Comparison of ENCODE assay signal across 29 cellular contexts in the genomic region with DNA sequence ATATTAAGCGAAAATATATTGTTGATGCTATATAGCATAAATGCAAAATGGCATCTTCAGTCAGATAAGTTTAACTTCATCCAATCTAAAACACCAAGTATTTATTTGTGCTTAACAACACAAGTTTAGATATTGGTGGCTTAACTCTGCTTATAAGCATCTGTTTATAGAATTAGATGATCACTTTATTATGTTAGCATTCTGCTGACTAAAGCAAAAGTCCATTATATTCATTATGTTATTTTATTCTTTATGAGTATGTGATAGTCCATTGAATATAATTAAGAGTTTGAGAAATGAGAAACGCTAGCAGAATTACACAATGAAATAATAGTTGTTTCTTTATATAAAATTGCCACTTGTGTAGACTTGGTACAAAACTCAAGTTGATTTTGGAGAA.
"Had no signal": no experiment of that assay in that cellular context is flagged by ENCODE, and none has a peak within 500 bp of the region (broad histone marks: within the 10 kb centered on the region; RNA-seq: fewer than 3 reads in every experiment).

No MANE protein-coding gene starts in this region.

- H3K9me3 ChIP-seq: ovary, psoas muscle, suprapubic skin, testis, tibial artery, transverse colon, upper lobe of right lung, uterus had no signal

- H3K36me3 ChIP-seq: neural progenitor cell, ovary, suprapubic skin, tibial artery, transverse colon, upper lobe of right lung, uterus had no signal

- H3K4me1 Mint-ChIP-seq: naive thymus-derived CD4-positive, alpha-beta T cell; natural killer cell; nephron; stimulated activated effector memory CD8-positive, alpha-beta T cell treated with anti-CD3 and anti-CD28 coated beads, Interleukin-12 subunit alpha, Interleukin-12 subunit beta, amount 100 ng/mL, for 72 hours; stimulated activated naive B cell treated with anti-CD40 and anti-IgM and Interleukin-4, amounts not matched to agents 10 μg/mL and 1 μg/mL and 100 μg/mL, for 72 hours; stimulated activated naive CD8-positive, alpha-beta T cell treated with anti-CD3 and anti-CD28 coated beads, Interleukin-15, amount 100 ng/mL, for 72 hours had no signal

- H3K27ac Mint-ChIP-seq: naive thymus-derived CD4-positive, alpha-beta T cell; natural killer cell; nephron; neural progenitor cell; progenitor cell of endocrine pancreas; stimulated activated effector memory CD8-positive, alpha-beta T cell treated with anti-CD3 and anti-CD28 coated beads, Interleukin-12 subunit alpha, Interleukin-12 subunit beta, amount 100 ng/mL, for 72 hours; stimulated activated naive B cell treated with anti-CD40 and anti-IgM and Interleukin-4, amounts not matched to agents 10 μg/mL and 1 μg/mL and 100 μg/mL, for 72 hours; stimulated activated naive CD8-positive, alpha-beta T cell treated with anti-CD3 and anti-CD28 coated beads, Interleukin-15, amount 100 ng/mL, for 72 hours; type B pancreatic cell had no signal

- H2AFZ ChIP-seq: parathyroid adenoma had no signal

- H3K79me2 ChIP-seq: parathyroid adenoma had no signal

- H3K4me3 Mint-ChIP-seq: naive thymus-derived CD4-positive, alpha-beta T cell; natural killer cell; nephron; neural progenitor cell; stimulated activated effector memory CD8-positive, alpha-beta T cell treated with anti-CD3 and anti-CD28 coated beads, Interleukin-12 subunit alpha, Interleukin-12 subunit beta, amount 100 ng/mL, for 72 hours; stimulated activated naive B cell treated with anti-CD40 and anti-IgM and Interleukin-4, amounts not matched to agents 10 μg/mL and 1 μg/mL and 100 μg/mL, for 72 hours; stimulated activated naive CD8-positive, alpha-beta T cell treated with anti-CD3 and anti-CD28 coated beads, Interleukin-15, amount 100 ng/mL, for 72 hours; type B pancreatic cell had no signal

- H3K9me3 Mint-ChIP-seq: nephron; neural progenitor cell; stimulated activated naive B cell treated with anti-CD40 and anti-IgM and Interleukin-4, amounts not matched to agents 10 μg/mL and 1 μg/mL and 100 μg/mL, for 72 hours; type B pancreatic cell had no signal

- H3K27ac ChIP-seq: neural progenitor cell, ovary, parathyroid adenoma, psoas muscle, skin epidermis, suprapubic skin, testis, tibial artery, transverse colon, upper lobe of right lung, uterus had no signal

- ATAC-seq: naive thymus-derived CD4-positive, alpha-beta T cell; natural killer cell; psoas muscle; right cardiac atrium; sciatic nerve; stimulated activated effector memory CD8-positive, alpha-beta T cell treated with anti-CD3 and anti-CD28 coated beads, Interleukin-12 subunit alpha, Interleukin-12 subunit beta, amount 100 ng/mL, for 72 hours; stimulated activated naive B cell treated with anti-CD40 and anti-IgM and Interleukin-4, amounts not matched to agents 10 μg/mL and 1 μg/mL and 100 μg/mL, for 72 hours; stimulated activated naive CD8-positive, alpha-beta T cell treated with anti-CD3 and anti-CD28 coated beads, Interleukin-15, amount 100 ng/mL, for 72 hours; stimulated activated naive CD8-positive, alpha-beta T cell treated with anti-CD3 and anti-CD28 coated beads, Interleukin-15, Interleukin-2, amounts not matched to agents 100 U/mL and 50 U/mL, for 24 hours; upper lobe of right lung had no signal

- H3K27me3 ChIP-seq: neural progenitor cell, ovary, suprapubic skin, testis, tibial artery, transverse colon, upper lobe of right lung, uterus had no signal

- H3K4me2 ChIP-seq: neural progenitor cell had no signal

- H3K36me3 Mint-ChIP-seq: naive thymus-derived CD4-positive, alpha-beta T cell; neural progenitor cell; stimulated activated effector memory CD8-positive, alpha-beta T cell treated with anti-CD3 and anti-CD28 coated beads, Interleukin-12 subunit alpha, Interleukin-12 subunit beta, amount 100 ng/mL, for 72 hours; stimulated activated naive B cell treated with anti-CD40 and anti-IgM and Interleukin-4, amounts not matched to agents 10 μg/mL and 1 μg/mL and 100 μg/mL, for 72 hours; type B pancreatic cell had no signal

- H3K9ac ChIP-seq: neural progenitor cell, parathyroid adenoma had no signal

- H3K4me1 ChIP-seq: neural progenitor cell, parathyroid adenoma, psoas muscle, suprapubic skin, testis, tibial artery, transverse colon, upper lobe of right lung, uterus had no signal

- DNase-seq: naive thymus-derived CD4-positive, alpha-beta T cell; natural killer cell; occipital lobe; ovary; posterior cingulate gyrus; psoas muscle; right cardiac atrium; stimulated activated CD4-positive, alpha-beta T cell treated with anti-CD3 and anti-CD28 coated beads, Interleukin-15, amount 100 ng/mL, for 24 hours; stimulated activated CD4-positive, alpha-beta T cell treated with anti-CD3 and anti-CD28 coated beads, Interleukin-2, amount 100 ng/mL, for 24 hours; stimulated activated CD4-positive, alpha-beta T cell treated with anti-CD3 and anti-CD28 coated beads, Interleukin-2, amount 100 ng/mL, for 48 hours; stimulated activated CD4-positive, alpha-beta T cell treated with anti-CD3 and anti-CD28 coated beads, Interleukin-4, amount 100 ng/mL, for 24 hours; stimulated activated naive B cell treated with anti-CD40 and anti-IgM and Interleukin-4, amounts not matched to agents 10 μg/mL and 1 μg/mL and 100 μg/mL, for 72 hours; stimulated activated naive CD8-positive, alpha-beta T cell treated with anti-CD3 and anti-CD28 coated beads, Interleukin-15, amount 100 ng/mL, for 72 hours; stimulated activated naive CD8-positive, alpha-beta T cell treated with anti-CD3 and anti-CD28 coated beads, Interleukin-15, Interleukin-2, amounts not matched to agents 100 U/mL and 50 U/mL, for 24 hours; substantia nigra; testis; tibial artery; transverse colon; upper lobe of right lung; uterus had no signal

- H3K4me3 ChIP-seq: neural progenitor cell, ovary, psoas muscle, skin epidermis, suprapubic skin, testis, tibial artery, transverse colon, upper lobe of right lung, uterus had no signal

- H3K27me3 Mint-ChIP-seq: naive thymus-derived CD4-positive, alpha-beta T cell; progenitor cell of endocrine pancreas; stimulated activated naive B cell treated with anti-CD40 and anti-IgM and Interleukin-4, amounts not matched to agents 10 μg/mL and 1 μg/mL and 100 μg/mL, for 72 hours; stimulated activated naive CD8-positive, alpha-beta T cell treated with anti-CD3 and anti-CD28 coated beads, Interleukin-15, amount 100 ng/mL, for 72 hours; type B pancreatic cell had no signal
